In the genomic region with DNA sequence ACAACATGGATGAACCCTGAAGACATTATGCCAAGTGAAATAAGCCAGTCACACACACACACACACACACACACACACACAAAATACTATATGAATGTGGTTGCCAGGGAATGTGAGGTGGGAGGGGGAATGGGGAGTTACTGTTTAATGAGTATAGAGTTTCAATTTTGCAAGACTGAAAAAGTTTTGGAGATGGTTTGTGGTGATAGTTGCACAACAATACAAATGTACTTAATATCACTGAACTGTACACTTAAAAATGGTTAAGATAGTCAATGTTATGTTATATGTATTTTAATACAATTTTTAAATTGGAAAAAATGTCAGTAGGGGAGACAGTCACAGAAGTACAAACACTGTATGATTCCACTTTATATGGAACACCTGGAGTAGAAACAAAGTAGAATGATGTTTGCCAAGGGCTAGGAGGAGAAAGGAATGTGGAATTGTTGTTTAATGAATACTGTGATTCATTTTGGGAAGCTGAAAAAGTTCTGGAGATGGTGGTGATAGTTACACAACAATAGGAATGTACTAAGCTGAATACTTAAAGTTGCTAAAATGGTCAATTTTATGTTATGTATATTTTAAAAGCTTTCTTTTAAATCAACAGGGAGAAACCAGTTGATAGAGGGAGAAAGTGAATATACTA, we compare ENCODE assay signal across 8 cellular contexts.
DNase-seq lines count a peak whose midpoint lies in the region; TF ChIP-seq lines count a peak whose summit lies in the region.

No MANE protein-coding gene starts in this region.

- no peak overlapping the region for H4K8ac ChIP-seq in mesendoderm (ENCODE audit: low read depth, low read length)

- no peaks in the 10 kb centered on the region for H3K79me1 ChIP-seq in mesendoderm (ENCODE audit: low read length)

- H3F3A ChIP-seq in neural progenitor cell (ENCODE audit: low read depth), result peaks cover 5% of the 10 kb centered on the region

- no peaks in the 10 kb centered on the region for H3K27me3 Mint-ChIP-seq in activated T-helper 1 cell treated with anti-CD3 and anti-CD28 coated beads, Interleukin-12 subunit alpha, Interleukin-12 subunit beta, Interleukin-2, Interleukin-4 antibody, amounts not matched to agents 30 ng/mL and 10 ng/mL and 1 ng/mL, durations not matched to agents 14 hours and 24 hours and 36 hours (ENCODE audit: insufficient read depth)
- no peaks in the 10 kb centered on the region for H3K27me3 Mint-ChIP-seq in neural progenitor cell (ENCODE audit: insufficient read depth, low read depth)

- no peaks in the 10 kb centered on the region for H3K36me3 ChIP-seq in ACC112 (ENCODE audit: insufficient read depth, low read length)
- H3K36me3 ChIP-seq in neural progenitor cell, result no peaks in the 10 kb centered on the region
- H3K36me3 ChIP-seq in mesendoderm (ENCODE audit: control insufficient read depth, insufficient read depth, low read length), result peaks cover 2% of the 10 kb centered on the region

- H3K4me2 ChIP-seq in neural progenitor cell, result no peak overlapping the region
- no peak overlapping the region for H3K4me2 ChIP-seq in mesendoderm (ENCODE audit: low read length)

- H3K27ac ChIP-seq in ACC112 (ENCODE audit: low read depth, low read length), result peak overlapping the region; percentile 22; the same call in 1 of the 2 replicates
- H3K27ac ChIP-seq in neural progenitor cell, result no peak overlapping the region
- no peak overlapping the region for H3K27ac ChIP-seq in mesendoderm (ENCODE audit: low read depth, low read length)

- H3K4me3 ChIP-seq in ACC112 (ENCODE audit: low read depth, low read length), result no peak overlapping the region
- no peak overlapping the region for H3K4me3 ChIP-seq in neural progenitor cell
- no peak overlapping the region for H3K4me3 ChIP-seq in mesendoderm (ENCODE audit: low read length)

- no peaks in the 10 kb centered on the region for H3K9me3 ChIP-seq in neural progenitor cell (ENCODE audit: low read depth)

- H3K4me1 Mint-ChIP-seq in activated T-helper 1 cell treated with anti-CD3 and anti-CD28 coated beads, Interleukin-12 subunit alpha, Interleukin-12 subunit beta, Interleukin-2, Interleukin-4 antibody, amounts not matched to agents 30 ng/mL and 10 ng/mL and 1 ng/mL, durations not matched to agents 14 hours and 24 hours and 36 hours (ENCODE audit: low read depth), result peaks cover 75% of the 10 kb centered on the region
- peaks cover 28% of the 10 kb centered on the region for H3K4me1 Mint-ChIP-seq in neural progenitor cell

- peak overlapping the region; percentile 87 for H3K27ac Mint-ChIP-seq in activated T-helper 1 cell treated with anti-CD3 and anti-CD28 coated beads, Interleukin-12 subunit alpha, Interleukin-12 subunit beta, Interleukin-2, Interleukin-4 antibody, amounts not matched to agents 30 ng/mL and 10 ng/mL and 1 ng/mL, durations not matched to agents 14 hours and 24 hours and 36 hours
- H3K27ac Mint-ChIP-seq in neural progenitor cell, result no peak overlapping the region

- no peak for TF ChIP-seq CTCF in neural progenitor cell (IDR thresholded peaks at IDR 0.05)

- H3K4me1 ChIP-seq in ACC112 (ENCODE audit: control insufficient read depth, insufficient read depth, low read length, unreplicated experiment), result peaks cover 16% of the 10 kb centered on the region
- peaks cover 22% of the 10 kb centered on the region for H3K4me1 ChIP-seq in neural progenitor cell
- H3K4me1 ChIP-seq in mesendoderm (ENCODE audit: control insufficient read depth, low read depth, low read length), result peaks cover 15% of the 10 kb centered on the region

- intact Hi-C loops in activated T-helper 1 cell treated with anti-CD3 and anti-CD28 coated beads, Interleukin-12 subunit alpha, Interleukin-12 subunit beta, Interleukin-2, Interleukin-4 antibody, amounts not matched to agents 30 ng/mL and 10 ng/mL and 1 ng/mL, durations not matched to agents 14 hours and 24 hours and 36 hours (cut with micrococcal nuclease), result loop anchor here (2.0 kb wide), 1 partner anchor 22 kb away; no protein-coding TSS in a partner anchor

- H3K18ac ChIP-seq in mesendoderm (ENCODE audit: low read length), result no peak overlapping the region

- no peak overlapping the region for H2AK5ac ChIP-seq in mesendoderm (ENCODE audit: low read length)

- H3K4ac ChIP-seq in mesendoderm (ENCODE audit: low read depth, low read length), result no peak overlapping the region

- H3K9ac ChIP-seq in neural progenitor cell (no peak overlapping the region), mesendoderm (ENCODE audit: low read length) (no peak overlapping the region)

- no peaks in the 10 kb centered on the region for H4K20me1 ChIP-seq in neural progenitor cell (ENCODE audit: low read depth)

- no peaks in the 10 kb centered on the region for H3K27me3 ChIP-seq in ACC112 (ENCODE audit: insufficient read depth, low read length)
- no peaks in the 10 kb centered on the region for H3K27me3 ChIP-seq in neural progenitor cell
- no peaks in the 10 kb centered on the region for H3K27me3 ChIP-seq in mesendoderm (ENCODE audit: insufficient read depth, low read length, poor library complexity)

- no peaks in the 10 kb centered on the region for H3K9me3 Mint-ChIP-seq in activated T-helper 1 cell treated with anti-CD3 and anti-CD28 coated beads, Interleukin-12 subunit alpha, Interleukin-12 subunit beta, Interleukin-2, Interleukin-4 antibody, amounts not matched to agents 30 ng/mL and 10 ng/mL and 1 ng/mL, durations not matched to agents 14 hours and 24 hours and 36 hours
- peaks cover 9% of the 10 kb centered on the region for H3K9me3 Mint-ChIP-seq in neural progenitor cell

- no peak overlapping the region for H3K56ac ChIP-seq in mesendoderm (ENCODE audit: low read length)

- H3K36me3 Mint-ChIP-seq in activated T-helper 1 cell treated with anti-CD3 and anti-CD28 coated beads, Interleukin-12 subunit alpha, Interleukin-12 subunit beta, Interleukin-2, Interleukin-4 antibody, amounts not matched to agents 30 ng/mL and 10 ng/mL and 1 ng/mL, durations not matched to agents 14 hours and 24 hours and 36 hours (ENCODE audit: low read depth), result peaks cover 60% of the 10 kb centered on the region
- peaks cover 28% of the 10 kb centered on the region for H3K36me3 Mint-ChIP-seq in neural progenitor cell

- H3K79me2 ChIP-seq in ACC112 (ENCODE audit: control insufficient read depth, insufficient read depth, low read length, unreplicated experiment), result no peaks in the 10 kb centered on the region
- H3K79me2 ChIP-seq in neural progenitor cell (ENCODE audit: low read depth), result no peaks in the 10 kb centered on the region
- no peaks in the 10 kb centered on the region for H3K79me2 ChIP-seq in mesendoderm (ENCODE audit: control insufficient read depth, insufficient read depth, low read length)

- no peak overlapping the region for H2BK5ac ChIP-seq in mesendoderm (ENCODE audit: low read length)

- no peak overlapping the region for H3K23ac ChIP-seq in mesendoderm (ENCODE audit: low read length)

- no peak overlapping the region for H4K5ac ChIP-seq in mesendoderm (ENCODE audit: low read length)

- DNase-seq in HCEC 1CT (peak; percentile 52), iris pigment epithelial cell (ENCODE audit: low read depth) (peak; percentile 95), CD1c-positive myeloid dendritic cell (ENCODE audit: extremely low spot score) (no peak), neural progenitor cell (ENCODE audit: low spot score) (no peak), mesendoderm (no peak)
- DNase-seq in activated T-helper 1 cell treated with anti-CD3 and anti-CD28 coated beads, Interleukin-12 subunit alpha, Interleukin-12 subunit beta, Interleukin-2, Interleukin-4 antibody, amounts not matched to agents 30 ng/mL and 10 ng/mL and 1 ng/mL, durations not matched to agents 14 hours and 24 hours and 36 hours (ENCODE audit: low spot score), result no peak
- DNase-seq in stimulated activated CD4-positive, alpha-beta T cell treated with anti-CD3 and anti-CD28 coated beads, Interleukin-4, amount 100 ng/mL, for 4 hours, result no peak

- no peak overlapping the region for H2BK120ac ChIP-seq in mesendoderm (ENCODE audit: low read depth, low read length)

- H2AFZ ChIP-seq in ACC112 (ENCODE audit: low read length, unreplicated experiment) (no peak overlapping the region), neural progenitor cell (replicated peaks) (no peak overlapping the region)

- H3K4me3 Mint-ChIP-seq in activated T-helper 1 cell treated with anti-CD3 and anti-CD28 coated beads, Interleukin-12 subunit alpha, Interleukin-12 subunit beta, Interleukin-2, Interleukin-4 antibody, amounts not matched to agents 30 ng/mL and 10 ng/mL and 1 ng/mL, durations not matched to agents 14 hours and 24 hours and 36 hours, result peak overlapping the region; percentile 12
- H3K4me3 Mint-ChIP-seq in neural progenitor cell, result no peak overlapping the region

- no peak overlapping the region for H2BK15ac ChIP-seq in mesendoderm (replicated peaks; ENCODE audit: low read depth)

Comparison
In these comparisons a context has a peak if more than half of its experiments do, and no peak if none do; other contexts are left out.
1. DNase-seq: peak in HCEC 1CT (single experiment) and iris pigment epithelial cell (single experiment); none in activated T-helper 1 cell treated with anti-CD3 and anti-CD28 coated beads, Interleukin-12 subunit alpha, Interleukin-12 subunit beta, Interleukin-2, Interleukin-4 antibody, amounts not matched to agents 30 ng/mL and 10 ng/mL and 1 ng/mL, durations not matched to agents 14 hours and 24 hours and 36 hours (single experiment), CD1c-positive myeloid dendritic cell (single experiment), neural progenitor cell (single experiment), stimulated activated CD4-positive, alpha-beta T cell treated with anti-CD3 and anti-CD28 coated beads, Interleukin-4, amount 100 ng/mL, for 4 hours (0 of 2) and mesendoderm (single experiment).